16 cellular contexts compared by ENCODE assay signal in genomic region chr5:26024774-26025173, GRCh38.
DNase-seq lines count a peak whose midpoint lies in the region; ATAC-seq and TF ChIP-seq lines count a peak whose summit lies in the region.
"Had no signal": no experiment of that assay in that cellular context is flagged by ENCODE, and none has a peak within 500 bp of the region (broad histone marks: within the 10 kb centered on the region; RNA-seq: fewer than 3 reads in every experiment).

No MANE protein-coding gene starts in this region.

- peak; percentile 31 for DNase-seq in NCI-H748 (lab: John Stamatoyannopoulos, UW; ENCODE audit: unreplicated experiment)
- no peak for DNase-seq in NCI-H748 treated with DMSO at 0.1 percent for 48 hours (lab: John Stamatoyannopoulos, UW)
- no peak for DNase-seq in MM.1S
- DNase-seq in astrocyte of the cerebellum (ENCODE audit: low read depth): no peak
- DNase-seq in neural progenitor cell (ENCODE audit: low spot score): peak; percentile 41
- DNase-seq in effector memory CD4-positive, alpha-beta T cell: no peak
- DNase-seq: activated B cell treated with CpG ODN at 0.5 μM for 24 hours; activated naive CD4-positive, alpha-beta T cell treated with anti-CD3 and anti-CD28 coated beads, Interleukin-2, amount 10 ng/mL, durations not matched to agents 7 days and 5 days; Calu3; effector memory CD8-positive, alpha-beta T cell; foreskin fibroblast; NCI-H2081 treated with DMSO at 0.1 percent for 48 hours; stimulated activated naive CD8-positive, alpha-beta T cell treated with anti-CD3 and anti-CD28 coated beads, Interleukin-15, Interleukin-2, amounts not matched to agents 100 U/mL and 50 U/mL, for 24 hours had no signal

- no peaks in the 10 kb centered on the region for H3K9me3 Mint-ChIP-seq in neural progenitor cell
- H3K9me3 Mint-ChIP-seq: activated B cell treated with CpG ODN at 0.5 μM for 24 hours had no signal

- H3F3A ChIP-seq in MM.1S (ENCODE audit: insufficient read depth, low read length): no peaks in the 10 kb centered on the region
- H3F3A ChIP-seq in neural progenitor cell (ENCODE audit: low read depth): no peaks in the 10 kb centered on the region

- TF ChIP-seq CTCF in MM.1S (IDR thresholded peaks at IDR 0.05; ENCODE audit: low read length) (peak; percentile 12; the same call in 1 of the 2 replicates), astrocyte of the cerebellum (IDR thresholded peaks at IDR 0.05; ENCODE audit: low read depth, low read length, missing control alignments) (peak; percentile 24), neural progenitor cell (IDR thresholded peaks at IDR 0.05) (peak; percentile 65)

- H4K20me1 ChIP-seq in MM.1S (ENCODE audit: insufficient read depth, low read length) (no peaks in the 10 kb centered on the region), neural progenitor cell (ENCODE audit: low read depth) (no peaks in the 10 kb centered on the region)

- in situ Hi-C loops in astrocyte of the cerebellum (cut with HindIII; ENCODE audit: low sequenced_read_pairs): no loop called here

- H3K4me3 Mint-ChIP-seq in neural progenitor cell: no peak overlapping the region
- H3K4me3 Mint-ChIP-seq: activated B cell treated with CpG ODN at 0.5 μM for 24 hours; activated naive CD4-positive, alpha-beta T cell treated with anti-CD3 and anti-CD28 coated beads, Interleukin-2, amount 10 ng/mL, durations not matched to agents 7 days and 5 days; effector memory CD8-positive, alpha-beta T cell had no signal

- H3K9me3 ChIP-seq in MM.1S (replicated peaks; ENCODE audit: insufficient read depth, low read length) (no peaks in the 10 kb centered on the region), neural progenitor cell (ENCODE audit: low read depth) (no peaks in the 10 kb centered on the region)
- no peaks in the 10 kb centered on the region for H3K9me3 ChIP-seq in effector memory CD4-positive, alpha-beta T cell (ENCODE audit: control insufficient read depth, low read length)
- H3K9me3 ChIP-seq: HAP-1 had no signal

- H3K27ac ChIP-seq in MM.1S (ENCODE audit: low read length) (no peak overlapping the region), neural progenitor cell (no peak overlapping the region)
- no peak overlapping the region for H3K27ac ChIP-seq in effector memory CD4-positive, alpha-beta T cell (ENCODE audit: insufficient read depth, low read length, poor library complexity, severe bottlenecking)

- H3K4me1 Mint-ChIP-seq in neural progenitor cell: no peaks in the 10 kb centered on the region
- H3K4me1 Mint-ChIP-seq: activated B cell treated with CpG ODN at 0.5 μM for 24 hours; activated naive CD4-positive, alpha-beta T cell treated with anti-CD3 and anti-CD28 coated beads, Interleukin-2, amount 10 ng/mL, durations not matched to agents 7 days and 5 days had no signal

- no peaks in the 10 kb centered on the region for H3K27me3 Mint-ChIP-seq in neural progenitor cell (ENCODE audit: insufficient read depth, low read depth)
- H3K27me3 Mint-ChIP-seq: activated B cell treated with CpG ODN at 0.5 μM for 24 hours; activated naive CD4-positive, alpha-beta T cell treated with anti-CD3 and anti-CD28 coated beads, Interleukin-2, amount 10 ng/mL, durations not matched to agents 7 days and 5 days; effector memory CD8-positive, alpha-beta T cell had no signal

- H3K4me3 ChIP-seq in MM.1S (ENCODE audit: low read length) (no peak overlapping the region), astrocyte of the cerebellum (ENCODE audit: low read depth, low read length) (no peak overlapping the region), neural progenitor cell (no peak overlapping the region)
- H3K4me3 ChIP-seq in effector memory CD4-positive, alpha-beta T cell (ENCODE audit: insufficient read depth, low read depth, low read length, poor library complexity, severe bottlenecking): no peak overlapping the region
- H3K4me3 ChIP-seq: HAP-1 had no signal

- no peak overlapping the region for H3K4me2 ChIP-seq in MM.1S (ENCODE audit: low read depth, low read length)
- no peak overlapping the region for H3K4me2 ChIP-seq in neural progenitor cell

- no peaks in the 10 kb centered on the region for H3K9me2 ChIP-seq in MM.1S (replicated peaks; ENCODE audit: insufficient read depth, low read length)

- H2AFZ ChIP-seq in MM.1S (ENCODE audit: low read length) (no peak overlapping the region), neural progenitor cell (replicated peaks) (no peak overlapping the region)

- H3K36me3 Mint-ChIP-seq in neural progenitor cell: no peaks in the 10 kb centered on the region
- H3K36me3 Mint-ChIP-seq: activated naive CD4-positive, alpha-beta T cell treated with anti-CD3 and anti-CD28 coated beads, Interleukin-2, amount 10 ng/mL, durations not matched to agents 7 days and 5 days had no signal

- ATAC-seq in HG02759 (IDR thresholded peaks at IDR 0.05; ENCODE audit: unreplicated experiment): no peak
- no peak for ATAC-seq in GM21528 (IDR thresholded peaks at IDR 0.05; ENCODE audit: low FRiP score, unreplicated experiment)
- ATAC-seq: effector memory CD8-positive, alpha-beta T cell; stimulated activated naive CD8-positive, alpha-beta T cell treated with anti-CD3 and anti-CD28 coated beads, Interleukin-15, Interleukin-2, amounts not matched to agents 100 U/mL and 50 U/mL, for 24 hours had no signal

- H3K27me3 ChIP-seq in MM.1S (replicated peaks; ENCODE audit: insufficient read depth, low read length) (no peaks in the 10 kb centered on the region), neural progenitor cell (no peaks in the 10 kb centered on the region)
- H3K27me3 ChIP-seq in effector memory CD4-positive, alpha-beta T cell (replicated peaks; ENCODE audit: control insufficient read depth, insufficient read depth, low read length, poor library complexity, severe bottlenecking): no peaks in the 10 kb centered on the region

- H3K79me2 ChIP-seq in MM.1S (ENCODE audit: low read length): no peaks in the 10 kb centered on the region
- H3K79me2 ChIP-seq in neural progenitor cell (ENCODE audit: low read depth): no peaks in the 10 kb centered on the region

- no peaks in the 10 kb centered on the region for H3K36me3 ChIP-seq in MM.1S (replicated peaks; ENCODE audit: insufficient read depth, low read length)
- no peaks in the 10 kb centered on the region for H3K36me3 ChIP-seq in neural progenitor cell
- H3K36me3 ChIP-seq in effector memory CD4-positive, alpha-beta T cell (ENCODE audit: control insufficient read depth, insufficient read depth, low read length): no peaks in the 10 kb centered on the region
- H3K36me3 ChIP-seq: HAP-1 had no signal

- H3K4me1 ChIP-seq in MM.1S (ENCODE audit: low read length): no peaks in the 10 kb centered on the region
- no peaks in the 10 kb centered on the region for H3K4me1 ChIP-seq in neural progenitor cell
- H3K4me1 ChIP-seq in effector memory CD4-positive, alpha-beta T cell (ENCODE audit: control insufficient read depth, insufficient read depth, low read length, poor library complexity, severe bottlenecking): no peaks in the 10 kb centered on the region
- H3K4me1 ChIP-seq: HAP-1 had no signal

- H3K9ac ChIP-seq in MM.1S (ENCODE audit: low read length): no peak overlapping the region
- H3K9ac ChIP-seq in neural progenitor cell: no peak overlapping the region

- no peak overlapping the region for H3K27ac Mint-ChIP-seq in neural progenitor cell
- H3K27ac Mint-ChIP-seq: activated B cell treated with CpG ODN at 0.5 μM for 24 hours; activated naive CD4-positive, alpha-beta T cell treated with anti-CD3 and anti-CD28 coated beads, Interleukin-2, amount 10 ng/mL, durations not matched to agents 7 days and 5 days; effector memory CD8-positive, alpha-beta T cell had no signal

Comparison
In these comparisons a context has a peak if more than half of its experiments do, and no peak if none do; other contexts are left out.
1. DNase-seq: peak in NCI-H748 (single experiment) and neural progenitor cell (single experiment); none in NCI-H748 treated with DMSO at 0.1 percent for 48 hours (single experiment), MM.1S (single experiment), astrocyte of the cerebellum (single experiment) and effector memory CD4-positive, alpha-beta T cell (0 of 3).
2. CTCF ChIP-seq: peak in every context shown above with its lines; median percentile 65 in neural progenitor cell; 24 in astrocyte of the cerebellum; 12 in MM.1S.